In genomic region chr7:44771358-44771757, GRCh38 we compare ENCODE assay signal across 25 cellular contexts. TPM values are rescaled to one million over a fixed set of nuclear protein-coding genes. Genes with fewer than 3 reads are reported as not detected.
DNase-seq lines count a peak whose midpoint lies in the region; ATAC-seq, FAIRE-seq and TF ChIP-seq lines count a peak whose summit lies in the region.
"Had no signal": no experiment of that assay in that cellular context is flagged by ENCODE, and none has a peak within 500 bp of the region (broad histone marks: within the 10 kb centered on the region; RNA-seq: fewer than 3 reads in every experiment).

No MANE protein-coding gene starts in this region.

- H3K27me3 Mint-ChIP-seq in T-helper 1 cell treated with Interleukin-12 subunit alpha and Interleukin-12 subunit beta and Interleukin-4 antibody, amounts not matched to agents 30 μg/mL and 1 μg/mL, for 36 hours (ENCODE audit: low read depth), result peaks cover 15% of the 10 kb centered on the region
- H3K27me3 Mint-ChIP-seq in T-cell, result no peaks in the 10 kb centered on the region
- H3K27me3 Mint-ChIP-seq in immature natural killer cell (ENCODE audit: low read depth in 3 of 3), result peaks cover 0 to 6% (median 5%) of the 10 kb centered on the region in 3 donors
- no peaks in the 10 kb centered on the region for H3K27me3 Mint-ChIP-seq in stimulated activated memory B cell treated with anti-CD40 and anti-IgM and Interleukin-4, amounts not matched to agents 10 μg/mL and 1 μg/mL and 100 μg/mL, for 72 hours

- FAIRE-seq in D721Med (lab: Jason Lieb, UNC), result no peak
- FAIRE-seq: pancreas, TTC549 had no signal

- POLR2A ChIA-PET in T-cell (lab: Charles Lee), result interaction anchor here in 1 of 2 donors (0.7 kb wide), 1 partner anchor 349 kb away, joined by 3 read pairs; no protein-coding TSS in a partner anchor

- H3K36me3 Mint-ChIP-seq in T-helper 1 cell treated with Interleukin-12 subunit alpha and Interleukin-12 subunit beta and Interleukin-4 antibody, amounts not matched to agents 30 μg/mL and 1 μg/mL, for 36 hours (ENCODE audit: low read depth), result peaks cover 17% of the 10 kb centered on the region
- H3K36me3 Mint-ChIP-seq in T-cell (peaks cover 11% of the 10 kb centered on the region), immature natural killer cell (peaks cover 3 to 11% (median 9%) of the 10 kb centered on the region in 3 donors)
- H3K36me3 Mint-ChIP-seq in stimulated activated memory B cell treated with anti-CD40 and anti-IgM and Interleukin-4, amounts not matched to agents 10 μg/mL and 1 μg/mL and 100 μg/mL, for 72 hours, result peaks cover 33% of the 10 kb centered on the region

- CTCF ChIA-PET in T-cell (lab: Charles Lee), result no interaction called here

- H3K36me3 ChIP-seq in gastroesophageal sphincter, result peaks cover 0 to 16% of the 10 kb centered on the region in 2 donors

- H3K27ac Mint-ChIP-seq in T-helper 1 cell treated with Interleukin-12 subunit alpha and Interleukin-12 subunit beta and Interleukin-4 antibody, amounts not matched to agents 30 μg/mL and 1 μg/mL, for 36 hours, result peak overlapping the region; percentile 9
- peak overlapping the region; percentile 72 to 78 for H3K27ac Mint-ChIP-seq in T-cell
- H3K27ac Mint-ChIP-seq in immature natural killer cell, result peak overlapping the region in 4 of 6 donors; percentile 18 to 89 (median 68)
- H3K27ac Mint-ChIP-seq in stimulated activated memory B cell treated with anti-CD40 and anti-IgM and Interleukin-4, amounts not matched to agents 10 μg/mL and 1 μg/mL and 100 μg/mL, for 72 hours, result peak overlapping the region; percentile 83

- H3K27me3 ChIP-seq in gastroesophageal sphincter, result no peaks in the 10 kb centered on the region
- H3K27me3 ChIP-seq: ascending aorta, pancreas, right lobe of liver, upper lobe of right lung had no signal

- H3K4me1 ChIP-seq in gastroesophageal sphincter, result peaks cover 0 to 41% (median 35%) of the 10 kb centered on the region in 3 donors

- TF ChIP-seq CTCF in D721Med (IDR thresholded peaks at IDR 0.05; ENCODE audit: insufficient read depth, missing control alignments), result no peak
- TF ChIP-seq CTCF in gastroesophageal sphincter (IDR thresholded peaks at IDR 0.05), result no peak

- 69% methylated on average over 3 of the region's 3 CpGs; no CpG with 5 or more reads in 1 of the 2 donors for WGBS in gastroesophageal sphincter (ENCODE audit: low coverage in 1 of 2), 2 donors

- peaks cover 29% of the 10 kb centered on the region for H3K4me1 Mint-ChIP-seq in T-helper 1 cell treated with Interleukin-12 subunit alpha and Interleukin-12 subunit beta and Interleukin-4 antibody, amounts not matched to agents 30 μg/mL and 1 μg/mL, for 36 hours (ENCODE audit: low read depth)
- H3K4me1 Mint-ChIP-seq in T-cell (peaks cover 40 to 48% (median 46%) of the 10 kb centered on the region in 3 donors), immature natural killer cell (peaks cover 43 to 48% of the 10 kb centered on the region in 2 donors)
- peaks cover 47% of the 10 kb centered on the region for H3K4me1 Mint-ChIP-seq in stimulated activated memory B cell treated with anti-CD40 and anti-IgM and Interleukin-4, amounts not matched to agents 10 μg/mL and 1 μg/mL and 100 μg/mL, for 72 hours

- no peaks in the 10 kb centered on the region for H3K9me3 ChIP-seq in gastroesophageal sphincter
- H3K9me3 ChIP-seq: ascending aorta, left ventricle myocardium inferior, pancreas, right lobe of liver, upper lobe of right lung had no signal

- no peak for TF ChIP-seq POLR2A in gastroesophageal sphincter (IDR thresholded peaks at IDR 0.05)

- no peak overlapping the region for H3K4me3 Mint-ChIP-seq in T-helper 1 cell treated with Interleukin-12 subunit alpha and Interleukin-12 subunit beta and Interleukin-4 antibody, amounts not matched to agents 30 μg/mL and 1 μg/mL, for 36 hours
- H3K4me3 Mint-ChIP-seq in T-cell (no peak overlapping the region), immature natural killer cell (peak overlapping the region; percentile 19 to 68 (median 48))
- H3K4me3 Mint-ChIP-seq in stimulated activated memory B cell treated with anti-CD40 and anti-IgM and Interleukin-4, amounts not matched to agents 10 μg/mL and 1 μg/mL and 100 μg/mL, for 72 hours, result peak overlapping the region; percentile 33
- H3K4me3 Mint-ChIP-seq: CD14-positive monocyte had no signal

- no peaks in the 10 kb centered on the region for H3K9me3 Mint-ChIP-seq in T-helper 1 cell treated with Interleukin-12 subunit alpha and Interleukin-12 subunit beta and Interleukin-4 antibody, amounts not matched to agents 30 μg/mL and 1 μg/mL, for 36 hours
- H3K9me3 Mint-ChIP-seq in T-cell, result no peaks in the 10 kb centered on the region
- peaks cover 0 to 4% (median 0%) of the 10 kb centered on the region in 6 donors for H3K9me3 Mint-ChIP-seq in immature natural killer cell
- no peaks in the 10 kb centered on the region for H3K9me3 Mint-ChIP-seq in stimulated activated memory B cell treated with anti-CD40 and anti-IgM and Interleukin-4, amounts not matched to agents 10 μg/mL and 1 μg/mL and 100 μg/mL, for 72 hours

- no peak for TF ChIP-seq EP300 in gastroesophageal sphincter (IDR thresholded peaks at IDR 0.05)

- H3K4me3 ChIP-seq in gastroesophageal sphincter, result no peak overlapping the region
- H3K4me3 ChIP-seq: ascending aorta, left ventricle myocardium inferior, pancreas, right lobe of liver, upper lobe of right lung had no signal

- ATAC-seq in T-cell (replicated peaks in 1 of 4) (no peak), HG03159 (IDR thresholded peaks at IDR 0.05; ENCODE audit: unreplicated experiment) (no peak), gastroesophageal sphincter (no peak)
- no peak for ATAC-seq in stimulated activated memory B cell treated with anti-CD40 and anti-IgM and Interleukin-4, amounts not matched to agents 10 μg/mL and 1 μg/mL and 100 μg/mL, for 72 hours
- ATAC-seq: pancreas, right lobe of liver, upper lobe of right lung had no signal

- H3K27ac ChIP-seq in gastroesophageal sphincter, result peak overlapping the region in 1 of 4 donors; percentile 84
- H3K27ac ChIP-seq: KMS-11, right lobe of liver had no signal

- DNase-seq in T-helper 1 cell (no peak), T-cell (no peak), immature natural killer cell (no peak), D721Med (ENCODE audit: insufficient read length, low spot score) (no peak)
- DNase-seq: activated CD4-positive, alpha-beta T cell treated with anti-CD3 and anti-CD28 coated beads for 48 hours; activated CD8-positive, alpha-beta memory T cell treated with anti-CD3 and anti-CD28 coated beads, Interleukin-2, amount 50 U/mL, for 4 hours; activated effector memory CD4-positive, alpha-beta T cell treated with Interleukin-2 at 50 U/mL for 16 hours; cerebellar nuclear complex; effector CD8-positive, alpha-beta T cell; left ventricle myocardium inferior; MV-4-11; NCI-H187; NCI-H446 treated with DMSO at 0.1 percent for 48 hours; pancreas; right lobe of liver; stimulated activated naive CD4-positive, alpha-beta T cell treated with Interleukin-2 at 50 U/mL for 16 hours; upper lobe of right lung had no signal

RNA-seq across cellular contexts. Expression of gene ZMIZ2, which starts 22.7 kb away (rescaled TPM):
- total RNA-seq in T-cell (100 to 1,000 TPM; 112 to 172 (median 145) TPM), gastroesophageal sphincter (10 to 100 TPM; 12.7 to 28.0 (median 20.5) TPM)
- polyA plus RNA-seq in immature natural killer cell, result 1 to 10 TPM in 2 of 3 donors, under 1 TPM in 1; 0.58 to 8.1 (median 3.3) TPM

RNA-seq across cellular contexts. Expression of gene PPIA, which starts 25.1 kb away (rescaled TPM):
- total RNA-seq in T-cell, result 100 to 1,000 TPM; 673 to 863 (median 774) TPM
- 1,000 to 10,000 TPM; 2,627 to 4,215 (median 3,741) TPM for polyA plus RNA-seq in immature natural killer cell
- total RNA-seq in gastroesophageal sphincter, result 1,000 to 10,000 TPM; 1,097 to 2,167 (median 1,431) TPM

Comparison
In these comparisons a context has a peak if more than half of its experiments do, and no peak if none do; other contexts are left out.
1. H3K27ac Mint-ChIP-seq: peak in every context shown above with its lines; median percentile 83 in stimulated activated memory B cell treated with anti-CD40 and anti-IgM and Interleukin-4, amounts not matched to agents 10 μg/mL and 1 μg/mL and 100 μg/mL, for 72 hours; 75 in T-cell; 68 in immature natural killer cell; 9 in T-helper 1 cell treated with Interleukin-12 subunit alpha and Interleukin-12 subunit beta and Interleukin-4 antibody, amounts not matched to agents 30 μg/mL and 1 μg/mL, for 36 hours.
2. H3K4me3 Mint-ChIP-seq: peak in immature natural killer cell (5 of 5) and stimulated activated memory B cell treated with anti-CD40 and anti-IgM and Interleukin-4, amounts not matched to agents 10 μg/mL and 1 μg/mL and 100 μg/mL, for 72 hours (single experiment); none in T-helper 1 cell treated with Interleukin-12 subunit alpha and Interleukin-12 subunit beta and Interleukin-4 antibody, amounts not matched to agents 30 μg/mL and 1 μg/mL, for 36 hours (single experiment) and T-cell (0 of 3).